26 cellular contexts compared by ENCODE assay signal in the genomic region with DNA sequence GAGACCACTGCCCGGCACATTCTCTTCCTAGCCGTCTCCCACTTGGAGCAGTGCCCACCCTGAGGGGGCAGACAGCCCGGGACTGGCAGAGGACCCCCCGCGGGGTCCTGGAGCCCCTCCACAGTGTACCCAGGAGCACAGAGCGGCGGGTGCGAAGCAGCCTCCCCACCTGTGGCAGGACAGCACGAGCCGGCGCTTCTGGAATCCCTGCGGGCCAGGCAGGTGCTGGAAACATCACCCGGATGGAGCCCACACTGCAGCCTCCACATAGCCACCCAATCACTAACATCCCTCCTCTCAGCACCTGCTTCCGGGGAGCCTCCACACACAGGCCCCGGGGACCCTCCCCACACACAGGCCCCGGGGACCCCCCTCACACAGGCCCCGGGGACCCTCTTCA. TPM values are rescaled to one million over a fixed set of nuclear protein-coding genes. Genes with fewer than 3 reads are reported as not detected.
"Had no signal": no experiment of that assay in that cellular context is flagged by ENCODE, and none has a peak within 500 bp of the region (broad histone marks: within the 10 kb centered on the region; RNA-seq: fewer than 3 reads in every experiment).

No MANE protein-coding gene starts in this region.

- H3K9me3 Mint-ChIP-seq: IgD-negative memory B cell had no signal

- H3K4me1 ChIP-seq: SJSA1 had no signal

- H3K9me3 ChIP-seq: SJSA1 had no signal

- H3K36me3 Mint-ChIP-seq: IgD-negative memory B cell had no signal

- ATAC-seq: K562 had no signal

- H3K4me1 Mint-ChIP-seq: IgD-negative memory B cell had no signal

- H3K36me3 ChIP-seq: SJSA1 had no signal

- H3K27ac ChIP-seq: HL-60, KMS-11, PC-9, SJSA1, SK-N-MC had no signal

- H3K4me3 ChIP-seq: K562, PC-9, SJSA1, SK-N-MC had no signal

- H3K4me3 Mint-ChIP-seq: IgD-negative memory B cell had no signal

- DNase-seq: Kasumi-1, MM.1S, NCI-H1092 treated with DMSO at 0.1 percent for 48 hours, NCI-H146, NCI-H1694 treated with DMSO at 0.1 percent for 48 hours, NCI-H1930, NCI-H2081, NCI-H2171, NCI-H226, NCI-H446, NCI-H510A, NCI-H524 treated with DMSO at 0.1 percent for 48 hours, NCI-H69, NCI-H774, PC-9, Right ventricle myocardium superior, RPMI8226, SIG-M5 had no signal

RNA-seq across cellular contexts. Expression of a gene that starts 18.7 kb away (rescaled TPM):
- total RNA-seq: M059J, OCI-LY7, SJSA1 had no signal

RNA-seq across cellular contexts. Expression of a gene that starts 29.8 kb away (rescaled TPM):
- total RNA-seq: K562, M059J, OCI-LY7, Right ventricle myocardium superior, SJSA1 had no signal
